1 cellular context compared by ENCODE assay signal in genomic region chr4:3233391-3234071, GRCh38.
TF ChIP-seq lines count a peak whose summit lies in the region.

No MANE protein-coding gene starts in this region.

TF ChIP-seq in H1, 55 proteins besides CTCF, POLR2A, EP300 and RAD21:
- TF ChIP-seq NANOG (IDR thresholded peaks at IDR 0.05; ENCODE audit: insufficient read depth, low read depth, low read length, poor library complexity, severe bottlenecking) = no peak
- TF ChIP-seq SIRT6 (IDR thresholded peaks at IDR 0.05; ENCODE audit: low read length) = no peak
- TF ChIP-seq CBX8 (IDR thresholded peaks at IDR 0.05; ENCODE audit: borderline replicate concordance, low read depth, low read length) = no peak
